In the genomic region with DNA sequence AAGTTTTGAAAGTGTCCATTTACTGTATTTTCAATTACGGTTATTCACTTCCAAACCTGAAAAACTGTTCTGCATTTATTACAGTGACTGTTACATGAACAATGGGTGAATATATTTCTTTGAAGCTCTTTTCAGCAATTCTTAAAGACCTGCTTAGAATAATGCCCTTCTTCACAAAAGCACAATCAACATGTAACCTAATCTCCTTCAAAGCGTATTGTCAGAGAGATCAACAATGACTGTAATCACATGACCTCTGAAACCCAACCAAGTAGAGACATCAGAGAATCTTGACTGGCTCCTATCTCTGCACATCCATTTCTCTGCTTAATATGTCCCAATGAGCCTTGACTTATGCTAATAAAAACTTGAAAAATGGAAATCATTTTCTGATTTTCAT, we compare ENCODE assay signal across 26 cellular contexts.
DNase-seq lines count a peak whose midpoint lies in the region; ATAC-seq, FAIRE-seq and TF ChIP-seq lines count a peak whose summit lies in the region.
"Had no signal": no experiment of that assay in that cellular context is flagged by ENCODE, and none has a peak within 500 bp of the region (broad histone marks: within the 10 kb centered on the region; RNA-seq: fewer than 3 reads in every experiment).

No MANE protein-coding gene starts in this region.

- TF ChIP-seq CTCF in D721Med (IDR thresholded peaks at IDR 0.05; ENCODE audit: insufficient read depth, missing control alignments), result no peak
- TF ChIP-seq CTCF in OCI-LY3 (IDR thresholded peaks at IDR 0.05; ENCODE audit: low read depth, low read length), result no peak

- peak overlapping the region; percentile 21 for H3K27ac ChIP-seq in HUES48 (ENCODE audit: low read depth, low read length)
- H3K27ac ChIP-seq in OCI-LY3 (ENCODE audit: low read length), result peak overlapping the region; percentile 98
- H3K27ac ChIP-seq: BLaER1, breast epithelium, RWPE1, transverse colon had no signal

- H3K9me3 ChIP-seq in HUES48 (ENCODE audit: control insufficient read depth, insufficient read depth, low read length) (no peaks in the 10 kb centered on the region), OCI-LY3 (ENCODE audit: insufficient read depth, low read length) (no peaks in the 10 kb centered on the region)
- H3K9me3 ChIP-seq: BLaER1, breast epithelium, prostate gland, transverse colon had no signal

- ATAC-seq in GM21367 (IDR thresholded peaks at IDR 0.05; ENCODE audit: unreplicated experiment), result no peak
- ATAC-seq: left ventricle myocardium superior, sciatic nerve had no signal

- H3K27me3 ChIP-seq in HUES48 (ENCODE audit: control insufficient read depth, insufficient read depth, low read length) (no peaks in the 10 kb centered on the region), OCI-LY3 (ENCODE audit: low read depth, low read length) (no peaks in the 10 kb centered on the region)
- H3K27me3 ChIP-seq: BLaER1, breast epithelium, transverse colon had no signal

- H3K9ac ChIP-seq in HUES48 (ENCODE audit: low read depth, low read length) (no peak overlapping the region), OCI-LY3 (ENCODE audit: low read length) (peak overlapping the region; percentile 70; the same call in 1 of the 2 replicates)
- H3K9ac ChIP-seq: BLaER1 had no signal

- H2AFZ ChIP-seq in OCI-LY3 (ENCODE audit: low read depth, low read length), result no peak overlapping the region

- H3K4me3 ChIP-seq in HUES48 (ENCODE audit: low read depth, low read length) (no peak overlapping the region), OCI-LY3 (ENCODE audit: low read length) (peak overlapping the region; percentile 11; the same call in 1 of the 2 replicates)
- H3K4me3 ChIP-seq: BLaER1, breast epithelium, prostate gland, transverse colon had no signal

- peak; percentile 92 for FAIRE-seq in D721Med (lab: Jason Lieb, UNC)
- FAIRE-seq: GM18507, TTC549 had no signal

- peaks cover 8% of the 10 kb centered on the region; the same call in 1 of the 2 replicates for H4K20me1 ChIP-seq in OCI-LY3 (ENCODE audit: insufficient read depth, low read length)
- H4K20me1 ChIP-seq: BLaER1 had no signal

- DNase-seq in D721Med (ENCODE audit: insufficient read length, low spot score), result no peak
- peak; percentile 80 for DNase-seq in NCI-H2107 treated with DMSO at 0.1 percent for 48 hours (lab: John Stamatoyannopoulos, UW; ENCODE audit: unreplicated experiment)
- DNase-seq in kidney glomerular epithelial cell (lab: John Stamatoyannopoulos, UW), result no peak
- no peak for DNase-seq in AG20443 (ENCODE audit: low spot score)
- no peak for DNase-seq in NCI-H1048 (lab: John Stamatoyannopoulos, UW)
- DNase-seq: ACHN; activated CD4-positive, alpha-beta memory T cell treated with anti-CD3 and anti-CD28 coated beads, Interleukin-2, amount 10 ng/mL, durations not matched to agents 7 days and 5 days; activated CD4-positive, alpha-beta T cell treated with anti-CD3 and anti-CD28 coated beads for 1 hour; effector CD4-positive, alpha-beta T cell; IMR-90; left ventricle myocardium superior; nucleus accumbens; stimulated activated CD4-positive, alpha-beta T cell treated with anti-CD3 and anti-CD28 coated beads, Interleukin-12 subunit alpha, Interleukin-12 subunit beta, amount 100 ng/mL, for 4 hours; stimulated activated CD4-positive, alpha-beta T cell treated with anti-CD3 and anti-CD28 coated beads, Interleukin-4, amount 100 ng/mL, for 1 hour; T-helper 1 cell; transverse colon had no signal

- H3K36me3 ChIP-seq in HUES48 (ENCODE audit: control insufficient read depth, insufficient read depth, low read length) (no peaks in the 10 kb centered on the region), OCI-LY3 (replicated peaks; ENCODE audit: low read depth, low read length) (peaks cover 14% of the 10 kb centered on the region)
- H3K36me3 ChIP-seq: BLaER1, breast epithelium, prostate gland, transverse colon had no signal

- peak overlapping the region; percentile 82 for H3K4me2 ChIP-seq in OCI-LY3 (ENCODE audit: low read length)
- H3K4me2 ChIP-seq: BLaER1 had no signal

- peaks cover 98% of the 10 kb centered on the region for H3K79me2 ChIP-seq in OCI-LY3 (ENCODE audit: low read length)

- peaks cover 41% of the 10 kb centered on the region for H3K4me1 ChIP-seq in HUES48 (ENCODE audit: control insufficient read depth, insufficient read depth, low read length)
- peaks cover 83% of the 10 kb centered on the region for H3K4me1 ChIP-seq in OCI-LY3 (ENCODE audit: low read length)
- H3K4me1 ChIP-seq: BLaER1, breast epithelium, prostate gland, transverse colon had no signal
